7 cellular contexts compared by ENCODE assay signal in the genomic region with DNA sequence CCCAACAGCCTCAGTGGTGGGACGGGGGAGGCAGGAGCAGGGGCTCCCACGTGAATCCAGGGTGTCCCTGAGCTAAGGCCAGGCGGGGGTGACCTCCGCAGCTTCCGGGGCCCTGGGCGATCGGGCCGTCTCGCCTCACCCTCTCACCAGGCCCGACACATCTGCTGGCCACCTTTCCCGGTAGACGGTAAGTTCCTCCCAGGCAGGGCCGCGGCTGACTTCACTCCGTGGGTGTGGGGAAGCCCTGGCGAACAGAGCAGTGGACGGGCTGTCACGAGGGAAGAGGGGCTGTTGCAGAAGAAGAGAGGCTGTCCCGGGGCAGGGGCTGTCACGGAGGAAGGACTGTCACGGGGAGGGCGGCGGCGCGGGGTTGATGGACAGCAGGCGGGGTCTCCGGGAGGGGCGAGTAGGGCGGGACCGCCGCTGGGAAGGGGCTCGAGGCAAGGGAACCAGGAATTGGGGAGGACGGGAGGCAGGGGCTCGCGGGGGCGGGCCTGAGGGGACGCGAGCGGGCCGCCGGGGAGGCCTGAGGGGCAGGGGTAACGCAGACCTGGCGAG. TPM values are rescaled to one million over a fixed set of nuclear protein-coding genes. Genes with fewer than 3 reads are reported as not detected.
DNase-seq lines count a peak whose midpoint lies in the region; ATAC-seq and TF ChIP-seq lines count a peak whose summit lies in the region.

No MANE protein-coding gene starts in this region.

- POLR2A ChIA-PET in WTC11 (lab: Charles Lee): interaction anchor here (2.1 to 2.8 kb wide), 3 partner anchors 8 to 28 kb away, joined by 9 to 11 read pairs (median 9); a partner anchor contains a TSS

- peak overlapping the region; percentile 93 for H3K4me3 ChIP-seq in GM12875 (ENCODE audit: low read depth, low read length)
- peak overlapping the region; percentile 80 for H3K4me3 ChIP-seq in iPS-18a (ENCODE audit: low read length)

- peaks cover 24% of the 10 kb centered on the region for H3K4me1 Mint-ChIP-seq in WTC11
- peaks cover 55% of the 10 kb centered on the region for H3K4me1 Mint-ChIP-seq in stimulated activated naive CD8-positive, alpha-beta T cell treated with anti-CD3 and anti-CD28 coated beads, Interleukin-15, amount 100 ng/mL, for 72 hours

- H3K27me3 ChIP-seq in iPS-18a (ENCODE audit: control insufficient read depth, insufficient read depth, low read length): no peaks in the 10 kb centered on the region

- H3K27ac ChIP-seq in iPS-18a (ENCODE audit: low read length): peak overlapping the region; percentile 71

- peak overlapping the region; percentile 79 for H3K4me3 Mint-ChIP-seq in WTC11
- H3K4me3 Mint-ChIP-seq in stimulated activated naive CD8-positive, alpha-beta T cell treated with anti-CD3 and anti-CD28 coated beads, Interleukin-15, amount 100 ng/mL, for 72 hours: peak overlapping the region; percentile 92 to 95

- ATAC-seq in HG02938 (IDR thresholded peaks at IDR 0.05; ENCODE audit: unreplicated experiment): peak; percentile 12
- peak; percentile 4 for ATAC-seq in WTC11
- peak; percentile 35 for ATAC-seq in stimulated activated naive CD8-positive, alpha-beta T cell treated with anti-CD3 and anti-CD28 coated beads, Interleukin-15, amount 100 ng/mL, for 72 hours
- no peak for ATAC-seq in GM18519 (IDR thresholded peaks at IDR 0.05; ENCODE audit: low FRiP score, unreplicated experiment)

- H3K36me3 ChIP-seq in iPS-18a (ENCODE audit: control insufficient read depth, low read depth, low read length): peaks cover 6% of the 10 kb centered on the region

- no peaks in the 10 kb centered on the region for H3K9me3 Mint-ChIP-seq in WTC11
- no peaks in the 10 kb centered on the region for H3K9me3 Mint-ChIP-seq in stimulated activated naive CD8-positive, alpha-beta T cell treated with anti-CD3 and anti-CD28 coated beads, Interleukin-15, amount 100 ng/mL, for 72 hours

- peak; percentile 63 for DNase-seq in WTC11 (ENCODE audit: low spot score)
- peak in 1 of 2 donors; percentile 41 for DNase-seq in stimulated activated naive CD8-positive, alpha-beta T cell treated with anti-CD3 and anti-CD28 coated beads, Interleukin-15, amount 100 ng/mL, for 72 hours
- DNase-seq in germinal center (ENCODE audit: low spot score): no peak

- H3K4me1 ChIP-seq in iPS-18a (ENCODE audit: control insufficient read depth, low read depth, low read length): peaks cover 13% of the 10 kb centered on the region

- CTCF ChIA-PET in WTC11 (lab: Charles Lee): interaction anchor here (1.5 to 3.9 kb wide), 4 partner anchors 10 to 150 kb away, joined by 3 to 46 read pairs (median 34); a partner anchor contains a TSS

- no peaks in the 10 kb centered on the region for H3K9me3 ChIP-seq in iPS-18a (ENCODE audit: control insufficient read depth, low read depth, low read length)

- no peaks in the 10 kb centered on the region for H3K36me3 Mint-ChIP-seq in WTC11

- peaks cover 6% of the 10 kb centered on the region; the same call in 1 of the 2 replicates for H3K27me3 Mint-ChIP-seq in WTC11 (ENCODE audit: low read depth)
- H3K27me3 Mint-ChIP-seq in stimulated activated naive CD8-positive, alpha-beta T cell treated with anti-CD3 and anti-CD28 coated beads, Interleukin-15, amount 100 ng/mL, for 72 hours: peaks cover 19% of the 10 kb centered on the region

- peak overlapping the region; percentile 81 for H3K9ac ChIP-seq in iPS-18a (ENCODE audit: low read length)

- TF ChIP-seq CTCF in GM12875 (IDR thresholded peaks at IDR 0.05; ENCODE audit: borderline replicate concordance, insufficient read depth, low read depth, low read length) (no peak), WTC11 (IDR thresholded peaks at IDR 0.05) (no peak)

- no peak overlapping the region for H3K27ac Mint-ChIP-seq in WTC11
- peak overlapping the region; percentile 83 to 94 for H3K27ac Mint-ChIP-seq in stimulated activated naive CD8-positive, alpha-beta T cell treated with anti-CD3 and anti-CD28 coated beads, Interleukin-15, amount 100 ng/mL, for 72 hours

TF ChIP-seq in WTC11, 78 proteins besides CTCF, POLR2A, EP300 and RAD21:
- TF ChIP-seq, protein P1, sequence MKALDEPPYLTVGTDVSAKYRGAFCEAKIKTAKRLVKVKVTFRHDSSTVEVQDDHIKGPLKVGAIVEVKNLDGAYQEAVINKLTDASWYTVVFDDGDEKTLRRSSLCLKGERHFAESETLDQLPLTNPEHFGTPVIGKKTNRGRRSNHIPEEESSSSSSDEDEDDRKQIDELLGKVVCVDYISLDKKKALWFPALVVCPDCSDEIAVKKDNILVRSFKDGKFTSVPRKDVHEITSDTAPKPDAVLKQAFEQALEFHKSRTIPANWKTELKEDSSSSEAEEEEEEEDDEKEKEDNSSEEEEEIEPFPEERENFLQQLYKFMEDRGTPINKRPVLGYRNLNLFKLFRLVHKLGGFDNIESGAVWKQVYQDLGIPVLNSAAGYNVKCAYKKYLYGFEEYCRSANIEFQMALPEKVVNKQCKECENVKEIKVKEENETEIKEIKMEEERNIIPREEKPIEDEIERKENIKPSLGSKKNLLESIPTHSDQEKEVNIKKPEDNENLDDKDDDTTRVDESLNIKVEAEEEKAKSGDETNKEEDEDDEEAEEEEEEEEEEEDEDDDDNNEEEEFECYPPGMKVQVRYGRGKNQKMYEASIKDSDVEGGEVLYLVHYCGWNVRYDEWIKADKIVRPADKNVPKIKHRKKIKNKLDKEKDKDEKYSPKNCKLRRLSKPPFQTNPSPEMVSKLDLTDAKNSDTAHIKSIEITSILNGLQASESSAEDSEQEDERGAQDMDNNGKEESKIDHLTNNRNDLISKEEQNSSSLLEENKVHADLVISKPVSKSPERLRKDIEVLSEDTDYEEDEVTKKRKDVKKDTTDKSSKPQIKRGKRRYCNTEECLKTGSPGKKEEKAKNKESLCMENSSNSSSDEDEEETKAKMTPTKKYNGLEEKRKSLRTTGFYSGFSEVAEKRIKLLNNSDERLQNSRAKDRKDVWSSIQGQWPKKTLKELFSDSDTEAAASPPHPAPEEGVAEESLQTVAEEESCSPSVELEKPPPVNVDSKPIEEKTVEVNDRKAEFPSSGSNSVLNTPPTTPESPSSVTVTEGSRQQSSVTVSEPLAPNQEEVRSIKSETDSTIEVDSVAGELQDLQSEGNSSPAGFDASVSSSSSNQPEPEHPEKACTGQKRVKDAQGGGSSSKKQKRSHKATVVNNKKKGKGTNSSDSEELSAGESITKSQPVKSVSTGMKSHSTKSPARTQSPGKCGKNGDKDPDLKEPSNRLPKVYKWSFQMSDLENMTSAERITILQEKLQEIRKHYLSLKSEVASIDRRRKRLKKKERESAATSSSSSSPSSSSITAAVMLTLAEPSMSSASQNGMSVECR (CRISPR knock-in tag; IDR thresholded peaks at IDR 0.05; ENCODE audit: borderline replicate concordance): peak; percentile 55; the same call in 1 of the 2 replicates
- TF ChIP-seq, protein P2, sequence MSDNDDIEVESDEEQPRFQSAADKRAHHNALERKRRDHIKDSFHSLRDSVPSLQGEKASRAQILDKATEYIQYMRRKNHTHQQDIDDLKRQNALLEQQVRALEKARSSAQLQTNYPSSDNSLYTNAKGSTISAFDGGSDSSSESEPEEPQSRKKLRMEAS (CRISPR knock-in tag; IDR thresholded peaks at IDR 0.05): no peak
- TF ChIP-seq, protein P3, sequence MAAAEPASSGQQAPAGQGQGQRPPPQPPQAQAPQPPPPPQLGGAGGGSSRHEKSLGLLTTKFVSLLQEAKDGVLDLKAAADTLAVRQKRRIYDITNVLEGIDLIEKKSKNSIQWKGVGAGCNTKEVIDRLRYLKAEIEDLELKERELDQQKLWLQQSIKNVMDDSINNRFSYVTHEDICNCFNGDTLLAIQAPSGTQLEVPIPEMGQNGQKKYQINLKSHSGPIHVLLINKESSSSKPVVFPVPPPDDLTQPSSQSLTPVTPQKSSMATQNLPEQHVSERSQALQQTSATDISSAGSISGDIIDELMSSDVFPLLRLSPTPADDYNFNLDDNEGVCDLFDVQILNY (CRISPR knock-in tag; IDR thresholded peaks at IDR 0.05): peak; percentile 28; the same call in 1 of the 2 replicates

RNA-seq across cellular contexts. Expression of a gene that starts 0.5 kb away (rescaled TPM):
- 102 to 120 TPM (median 113 TPM) in 3 replicates for total RNA-seq in WTC11 (2021)

RNA-seq across cellular contexts. Expression of a gene that starts 10.6 kb away (rescaled TPM):
- total RNA-seq in WTC11 (2021): 21.1 to 32.4 TPM (median 21.5 TPM) in 3 replicates

RNA-seq across cellular contexts. Expression of a gene that starts 15.7 kb away (rescaled TPM):
- total RNA-seq in WTC11 (2021): 7.5 to 8.6 TPM (median 8.5 TPM) in 3 replicates

RNA-seq across cellular contexts. Expression of a gene that starts 33.0 kb away (rescaled TPM):
- total RNA-seq in WTC11 (2021): 0.87 to 1.1 TPM (median 0.92 TPM) in 3 replicates

RNA-seq across cellular contexts. Expression of a gene that starts 38.2 kb away (rescaled TPM):
- total RNA-seq in WTC11 (2021): 746 to 778 TPM (median 775 TPM) in 3 replicates
